In the genomic region with DNA sequence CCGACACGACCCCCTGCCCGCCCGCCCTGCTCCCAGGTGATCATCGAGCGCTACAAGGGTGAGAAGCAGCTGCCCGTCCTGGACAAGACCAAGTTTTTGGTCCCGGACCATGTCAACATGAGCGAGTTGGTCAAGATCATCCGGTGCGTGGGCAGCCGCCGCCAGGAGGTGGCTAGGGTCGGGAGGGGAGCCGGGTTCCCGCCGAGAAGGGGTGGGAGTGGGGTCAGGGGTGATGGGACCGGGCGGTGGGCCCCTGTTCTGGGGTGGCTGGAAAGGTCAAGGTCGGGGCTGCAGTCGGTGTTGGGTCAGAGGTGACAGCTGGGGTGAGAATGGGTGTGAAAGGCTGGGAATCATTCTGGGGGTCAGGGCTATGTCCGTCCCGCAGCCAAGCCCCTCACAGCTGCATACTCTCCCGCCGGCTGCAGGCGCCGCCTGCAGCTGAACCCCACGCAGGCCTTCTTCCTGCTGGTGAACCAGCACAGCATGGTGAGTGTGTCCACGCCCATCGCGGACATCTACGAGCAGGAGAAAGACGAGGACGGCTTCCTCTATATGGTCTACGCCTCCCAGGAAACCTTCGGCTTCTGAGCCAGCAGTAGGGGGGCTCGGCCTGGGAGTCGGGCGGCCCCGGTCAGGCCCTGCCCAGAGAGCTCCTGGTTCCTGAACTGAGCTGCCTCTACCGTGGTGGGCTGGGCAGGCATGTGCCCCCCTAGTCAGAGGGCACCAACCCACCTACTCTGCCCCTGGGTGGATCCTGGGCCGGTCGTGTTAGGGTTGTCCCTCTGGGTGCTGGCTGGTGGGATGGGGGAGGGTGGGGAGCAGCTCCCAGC, we compare ENCODE assay signal across 8 cellular contexts. TPM values are rescaled to one million over a fixed set of nuclear protein-coding genes. Genes with fewer than 3 reads are reported as not detected.
A peak's percentile ranks its signal among the peaks of the same experiment; 100 is the strongest.
DNase-seq lines count a peak whose midpoint lies in the region; ATAC-seq and TF ChIP-seq lines count a peak whose summit lies in the region.

No MANE protein-coding gene starts in this region.

- H3K4me1 ChIP-seq in H9 (ENCODE audit: insufficient read depth, low read length) (no peaks in the 10 kb centered on the region), left ventricle myocardium inferior (peaks cover 27% of the 10 kb centered on the region)

- WGBS in H9 (ENCODE audit: extremely low coverage, insufficient read length, low lambda C conversion rate) = no CpG with 5 or more reads among the region's 43 CpGs

- no peaks in the 10 kb centered on the region for H3K36me3 ChIP-seq in left ventricle myocardium inferior

- TF ChIP-seq CTCF in H9 (conservative IDR thresholded peaks at IDR 0.05) (no peak), left ventricle myocardium inferior (IDR thresholded peaks at IDR 0.05; ENCODE audit: borderline replicate concordance) (no peak), retinal pigment epithelial cell (conservative IDR thresholded peaks at IDR 0.05; ENCODE audit: low read depth, low read length) (no peak)

- H3K9ac ChIP-seq in H9 (ENCODE audit: extremely low read depth, insufficient read length, low read length) = no peak overlapping the region

- H3K4me2 ChIP-seq in H9 (ENCODE audit: insufficient read depth, insufficient read length, low read length) = peak overlapping the region; percentile 11

- no peak overlapping the region for H2BK12ac ChIP-seq in H9 (ENCODE audit: insufficient read length, low read depth, low read length)

- no peak overlapping the region for H2BK15ac ChIP-seq in H9 (ENCODE audit: low read depth, low read length)

- no peak overlapping the region for H2BK5ac ChIP-seq in H9 (ENCODE audit: insufficient read length, low read length)

- H3K36me3 Mint-ChIP-seq in H9 (ENCODE audit: insufficient read depth in 1 of 3, low read depth in 3 of 3) = peaks cover 0 to under 1% (median 0%) of the 10 kb centered on the region in 3 experiments; a peak in 1 of 7 replicates
- peaks cover 3% of the 10 kb centered on the region for H3K36me3 Mint-ChIP-seq in activated naive CD8-positive, alpha-beta T cell treated with anti-CD3 and anti-CD28 coated beads for 36 hours

- no peak overlapping the region for H3T11ph ChIP-seq in H9 (ENCODE audit: low read length)

- DNase-seq in H9 (peak; percentile 43), left ventricle myocardium inferior (no peak), retinal pigment epithelial cell (ENCODE audit: low read depth) (no peak), putamen (ENCODE audit: low spot score) (no peak)
- DNase-seq in activated naive CD8-positive, alpha-beta T cell treated with anti-CD3 and anti-CD28 coated beads for 36 hours = no peak
- DNase-seq in stimulated activated CD4-positive, alpha-beta T cell treated with anti-CD3 and anti-CD28 coated beads, Interleukin-4, amount 100 ng/mL, for 4 hours = no peak

- H3K4me3 ChIP-seq in left ventricle myocardium inferior (peak overlapping the region; percentile 94), retinal pigment epithelial cell (ENCODE audit: low read length) (peak overlapping the region; percentile 81)

- H3K27ac Mint-ChIP-seq in H9 = 0 out of 7 replicates have a peak overlapping the region, but pooled peaks of 1 of the 3 experiments have one; percentile 87
- H3K27ac Mint-ChIP-seq in activated naive CD8-positive, alpha-beta T cell treated with anti-CD3 and anti-CD28 coated beads for 36 hours = no peak overlapping the region

- H3K4me3 Mint-ChIP-seq in H9 = peak overlapping the region; percentile 67 to 82
- H3K4me3 Mint-ChIP-seq in activated naive CD8-positive, alpha-beta T cell treated with anti-CD3 and anti-CD28 coated beads for 36 hours = peak overlapping the region; percentile 50

- no peaks in the 10 kb centered on the region for H3K79me1 ChIP-seq in H9 (ENCODE audit: insufficient read depth, low read depth, low read length, poor library complexity, severe bottlenecking)

- H3K9me3 ChIP-seq in H9 (ENCODE audit: control insufficient read depth, low read depth, low read length) = no peaks in the 10 kb centered on the region
- no peaks in the 10 kb centered on the region for H3K9me3 ChIP-seq in left ventricle myocardium inferior (replicated peaks)

- no peak overlapping the region for H2BK20ac ChIP-seq in H9 (ENCODE audit: low read depth, low read length, poor library complexity, severe bottlenecking)

- no peak overlapping the region for H2AK5ac ChIP-seq in H9 (ENCODE audit: insufficient read length, low read length)

- intact Hi-C loops in left ventricle myocardium inferior (cut with micrococcal nuclease) = no loop called here

- H4K5ac ChIP-seq in H9 (ENCODE audit: insufficient read length, low read depth, low read length) = no peak overlapping the region

- H3K4ac ChIP-seq in H9 (ENCODE audit: low read depth, low read length) = no peak overlapping the region

- no peak overlapping the region for H3K23ac ChIP-seq in H9 (ENCODE audit: insufficient read length, low read depth, low read length)

- H3K27me3 ChIP-seq in H9 (ENCODE audit: insufficient read depth, low read length) = no peaks in the 10 kb centered on the region
- no peaks in the 10 kb centered on the region for H3K27me3 ChIP-seq in left ventricle myocardium inferior (ENCODE audit: low read depth)

- no peak overlapping the region for H3K56ac ChIP-seq in H9 (ENCODE audit: insufficient read length, low read depth, low read length)

- H2AFZ ChIP-seq in H9 (ENCODE audit: low read length) = no peak overlapping the region

- H3K9me3 Mint-ChIP-seq in H9 = no peaks in the 10 kb centered on the region
- H3K9me3 Mint-ChIP-seq in activated naive CD8-positive, alpha-beta T cell treated with anti-CD3 and anti-CD28 coated beads for 36 hours = no peaks in the 10 kb centered on the region

- no peaks in the 10 kb centered on the region for H4K20me1 ChIP-seq in H9 (ENCODE audit: control insufficient read depth, insufficient read depth, insufficient read length)

- no peak overlapping the region for H4K8ac ChIP-seq in H9 (replicated peaks; ENCODE audit: insufficient read length, low read depth, low read length)

- no peak overlapping the region for H2BK120ac ChIP-seq in H9 (ENCODE audit: low read depth, low read length, poor library complexity, severe bottlenecking)

- peaks cover 7 to 9% of the 10 kb centered on the region in 2 experiments for H3K4me1 Mint-ChIP-seq in H9
- H3K4me1 Mint-ChIP-seq in activated naive CD8-positive, alpha-beta T cell treated with anti-CD3 and anti-CD28 coated beads for 36 hours = peaks cover 4% of the 10 kb centered on the region

- no peak overlapping the region for H3K18ac ChIP-seq in H9 (ENCODE audit: insufficient read length, low read depth, low read length)

- H3K27me3 Mint-ChIP-seq in H9 (ENCODE audit: low read depth) = peaks cover 5% of the 10 kb centered on the region
- H3K27me3 Mint-ChIP-seq in activated naive CD8-positive, alpha-beta T cell treated with anti-CD3 and anti-CD28 coated beads for 36 hours = no peaks in the 10 kb centered on the region

- H4K91ac ChIP-seq in H9 (ENCODE audit: insufficient read length, low read depth, low read length) = no peak overlapping the region

- H3K79me2 ChIP-seq in H9 (ENCODE audit: insufficient read depth, low read length) = no peaks in the 10 kb centered on the region

- ATAC-seq in GM19351 (IDR thresholded peaks at IDR 0.05; ENCODE audit: unreplicated experiment) (no peak), GM21367 (IDR thresholded peaks at IDR 0.05; ENCODE audit: unreplicated experiment) (no peak)

- H3K23me2 ChIP-seq in H9 (ENCODE audit: insufficient read length, low read depth, low read length, poor library complexity, severe bottlenecking) = peaks cover 4% of the 10 kb centered on the region

- H3K14ac ChIP-seq in H9 (ENCODE audit: insufficient read depth, low read length) = no peak overlapping the region

- H3K27ac ChIP-seq in H9 (ENCODE audit: insufficient read length, low read depth, low read length) = no peak overlapping the region
- H3K27ac ChIP-seq in left ventricle myocardium inferior (replicated peaks) = peak overlapping the region; percentile 96

RNA-seq across cellular contexts. Expression of a gene that starts 1.0 kb away (rescaled TPM):
- total RNA-seq in H9 (2021) (24.3 and 25.9 TPM in 2 replicates), left ventricle myocardium inferior (110 TPM)
- total RNA-seq in activated naive CD8-positive, alpha-beta T cell treated with anti-CD3 and anti-CD28 coated beads for 36 hours = under 1 TPM; 0.62 to 0.95 TPM

RNA-seq across cellular contexts. Expression of a gene that starts 43.3 kb away (rescaled TPM):
- total RNA-seq in H9 (2021) (200 and 209 TPM in 2 replicates), left ventricle myocardium inferior (166 TPM)
- 10 to 100 TPM; 72.0 to 76.9 TPM for total RNA-seq in activated naive CD8-positive, alpha-beta T cell treated with anti-CD3 and anti-CD28 coated beads for 36 hours

Comparison
In these comparisons a context has a peak if more than half of its experiments do, and no peak if none do; other contexts are left out.
1. RNA of a gene that starts 1.0 kb away (total RNA-seq): 110 TPM in left ventricle myocardium inferior (single experiment) and 24.3 to 25.9 TPM in H9; 0.62 to 0.95 TPM in activated naive CD8-positive, alpha-beta T cell treated with anti-CD3 and anti-CD28 coated beads for 36 hours; every median in the first group is over 10 times any median in the second.